Comparison of ENCODE assay signal across 18 cellular contexts in the genomic region with DNA sequence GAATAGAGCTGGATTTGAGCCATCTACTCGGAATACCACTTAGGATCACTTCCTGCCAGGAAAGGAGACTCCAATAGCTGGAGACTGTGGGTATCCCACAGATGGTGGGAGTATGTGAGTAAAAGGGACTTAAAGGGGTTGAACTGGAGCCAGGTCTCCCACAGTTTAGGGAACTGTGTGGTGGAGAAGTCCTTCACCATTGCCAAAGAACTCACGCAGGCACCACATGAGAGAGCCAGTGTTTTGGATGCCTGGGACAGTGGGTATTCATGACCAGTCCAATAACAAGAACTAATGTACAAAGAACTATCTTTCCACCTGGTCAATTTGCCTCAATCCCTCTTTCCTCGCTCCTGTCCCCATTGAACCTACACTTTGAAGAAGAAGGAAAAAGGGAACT.
"Had no signal": no experiment of that assay in that cellular context is flagged by ENCODE, and none has a peak within 500 bp of the region (broad histone marks: within the 10 kb centered on the region; RNA-seq: fewer than 3 reads in every experiment).

No MANE protein-coding gene starts in this region.

- H3K9me3 ChIP-seq: breast epithelium had no signal

- H3K4me1 ChIP-seq: breast epithelium had no signal

- ATAC-seq: activated CD8-positive, alpha-beta T cell treated with anti-CD3 and anti-CD28 coated beads, Interleukin-2, amount 10 ng/mL, durations not matched to agents 7 days and 5 days; activated naive CD8-positive, alpha-beta T cell treated with anti-CD3 and anti-CD28 coated beads, Interleukin-2, amount 50 U/mL, for 24 hours; activated T-cell treated with anti-CD3 and anti-CD28 coated beads, Interleukin-2, amount 50 U/mL, for 4 hours; natural killer cell had no signal

- H3K4me3 ChIP-seq: breast epithelium, coronary artery, hepatocyte had no signal

- DNase-seq: activated CD4-positive, alpha-beta T cell treated with anti-CD3 and anti-CD28 coated beads for 48 hours; activated CD4-positive, CD25-positive, alpha-beta regulatory T cell; activated CD8-positive, alpha-beta T cell treated with anti-CD3 and anti-CD28 coated beads, Interleukin-2, amount 10 ng/mL, durations not matched to agents 7 days and 5 days; activated naive CD4-positive, alpha-beta T cell treated with anti-CD3 and anti-CD28 coated beads, Interleukin-2, amount 10 ng/mL, durations not matched to agents 7 days and 5 days; activated naive CD8-positive, alpha-beta T cell treated with anti-CD3 and anti-CD28 coated beads, Interleukin-2, amount 50 U/mL, for 24 hours; activated T-cell treated with anti-CD3 and anti-CD28 coated beads, Interleukin-2, amount 50 U/mL, for 4 hours; aorta; effector CD8-positive, alpha-beta T cell; foreskin fibroblast; mesenchymal stem cell; natural killer cell; retina; stimulated activated naive CD4-positive, alpha-beta T cell; T-helper 1 cell; T-helper 9 cell had no signal

- H3K27ac ChIP-seq: breast epithelium, coronary artery, hepatocyte had no signal

- H3K27me3 ChIP-seq: breast epithelium, hepatocyte had no signal

- H3K36me3 ChIP-seq: breast epithelium had no signal
